In the genomic region with DNA sequence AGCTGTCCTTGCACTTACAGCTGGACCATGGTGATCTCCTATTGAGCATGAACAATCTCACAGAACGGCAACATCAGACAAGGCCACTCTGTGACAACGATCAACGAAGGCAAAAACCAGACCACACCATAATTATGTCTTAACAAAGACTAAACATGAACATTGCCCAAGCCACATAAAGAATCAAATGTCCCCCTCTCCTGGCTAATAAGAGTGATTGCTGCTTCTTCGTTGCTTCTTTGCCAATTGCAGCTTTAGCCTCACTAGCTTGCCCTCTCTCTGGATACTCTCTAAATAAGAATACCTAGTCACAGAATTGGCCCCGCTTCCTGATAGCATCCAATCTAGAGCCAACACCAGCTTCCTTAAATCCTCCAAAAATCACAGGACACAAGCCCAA, we compare ENCODE assay signal across 13 cellular contexts. TPM values are rescaled to one million over a fixed set of nuclear protein-coding genes. Genes with fewer than 3 reads are reported as not detected.
DNase-seq lines count a peak whose midpoint lies in the region; FAIRE-seq and TF ChIP-seq lines count a peak whose summit lies in the region.
"Had no signal": no experiment of that assay in that cellular context is flagged by ENCODE, and none has a peak within 500 bp of the region (broad histone marks: within the 10 kb centered on the region; RNA-seq: fewer than 3 reads in every experiment).

No MANE protein-coding gene starts in this region.

- H3K9me3 ChIP-seq in astrocyte (ENCODE audit: insufficient read depth, low read depth, low read length), result no peaks in the 10 kb centered on the region

- no peaks in the 10 kb centered on the region for H3K27me3 ChIP-seq in astrocyte (ENCODE audit: insufficient read depth, low read length)

- no peak for FAIRE-seq in astrocyte (lab: Jason Lieb, UNC)

- H3K4me2 ChIP-seq in astrocyte (ENCODE audit: low read length), result no peak overlapping the region

- H3K27me3 Mint-ChIP-seq in astrocyte (ENCODE audit: low read depth, unreplicated experiment), result no peaks in the 10 kb centered on the region
- H3K27me3 Mint-ChIP-seq: dendritic cell treated with granulocyte-macrophage colony-stimulating factor and Interleukin-4, amounts not matched to agents 40 ng/mL and 50 ng/mL, for 4 days; stimulated activated memory B cell treated with anti-CD40 and anti-IgM and Interleukin-4, amounts not matched to agents 10 μg/mL and 1 μg/mL and 100 μg/mL, for 72 hours had no signal

- intact Hi-C loops in posterior cingulate gyrus (cut with DNase I), result no loop called here

- DNase-seq in DMS53 (lab: John Stamatoyannopoulos, UW) (peak; percentile 33), DMS53 treated with DMSO at 0.1 percent for 48 hours (lab: John Stamatoyannopoulos, UW; ENCODE audit: unreplicated experiment) (no peak), HT-29 (ENCODE audit: low spot score) (peak; percentile 27), astrocyte (ENCODE audit: low read depth) (no peak), lung microvascular endothelial cell (ENCODE audit: low read depth in 2 of 2) (peak; percentile 11 to 12), D341Med (ENCODE audit: low spot score) (no peak), HPDE6-E6E7 (ENCODE audit: extremely low spot score) (no peak), posterior cingulate gyrus (no peak)
- DNase-seq: activated gamma-delta T cell treated with Interleukin-2 at 50 U/mL for 16 hours; MV-4-11; stimulated activated CD4-positive, alpha-beta T cell treated with anti-CD3 and anti-CD28 coated beads, Interleukin-12 subunit alpha, Interleukin-12 subunit beta, amount 100 ng/mL, for 4 hours had no signal

- no peaks in the 10 kb centered on the region for H3K36me3 Mint-ChIP-seq in astrocyte (ENCODE audit: low read depth, unreplicated experiment)
- H3K36me3 Mint-ChIP-seq: stimulated activated memory B cell treated with anti-CD40 and anti-IgM and Interleukin-4, amounts not matched to agents 10 μg/mL and 1 μg/mL and 100 μg/mL, for 72 hours had no signal

- H3K27ac ChIP-seq in astrocyte (ENCODE audit: low read depth, low read length), result no peak overlapping the region

- peak; percentile 23 for TF ChIP-seq CTCF in astrocyte (IDR thresholded peaks at IDR 0.05; ENCODE audit: insufficient read depth, low read depth, low read length)

- H3K79me2 ChIP-seq in astrocyte (ENCODE audit: insufficient read depth, low read length), result no peaks in the 10 kb centered on the region

- no peaks in the 10 kb centered on the region for H4K20me1 ChIP-seq in astrocyte (ENCODE audit: insufficient read depth, low read length)

- no peak overlapping the region for H3K27ac Mint-ChIP-seq in astrocyte (ENCODE audit: unreplicated experiment)
- H3K27ac Mint-ChIP-seq: dendritic cell treated with granulocyte-macrophage colony-stimulating factor and Interleukin-4, amounts not matched to agents 40 ng/mL and 50 ng/mL, for 4 days; stimulated activated memory B cell treated with anti-CD40 and anti-IgM and Interleukin-4, amounts not matched to agents 10 μg/mL and 1 μg/mL and 100 μg/mL, for 72 hours had no signal

- no peaks in the 10 kb centered on the region for H3K9me3 Mint-ChIP-seq in astrocyte (ENCODE audit: unreplicated experiment)
- H3K9me3 Mint-ChIP-seq: dendritic cell treated with granulocyte-macrophage colony-stimulating factor and Interleukin-4, amounts not matched to agents 40 ng/mL and 50 ng/mL, for 4 days; stimulated activated memory B cell treated with anti-CD40 and anti-IgM and Interleukin-4, amounts not matched to agents 10 μg/mL and 1 μg/mL and 100 μg/mL, for 72 hours had no signal

- H2AFZ ChIP-seq in astrocyte (ENCODE audit: low read depth, low read length), result no peak overlapping the region

- no peaks in the 10 kb centered on the region for H3K4me1 ChIP-seq in astrocyte (ENCODE audit: insufficient read depth, low read length)

- H3K4me3 ChIP-seq in astrocyte (ENCODE audit: insufficient read depth, low read depth, low read length), result no peak overlapping the region

- H3K36me3 ChIP-seq in astrocyte (ENCODE audit: insufficient read depth, low read length), result no peaks in the 10 kb centered on the region

- no peak overlapping the region for H3K4me3 Mint-ChIP-seq in astrocyte (ENCODE audit: unreplicated experiment)
- H3K4me3 Mint-ChIP-seq: dendritic cell treated with granulocyte-macrophage colony-stimulating factor and Interleukin-4, amounts not matched to agents 40 ng/mL and 50 ng/mL, for 4 days; stimulated activated memory B cell treated with anti-CD40 and anti-IgM and Interleukin-4, amounts not matched to agents 10 μg/mL and 1 μg/mL and 100 μg/mL, for 72 hours had no signal

- H3K4me1 Mint-ChIP-seq in astrocyte (ENCODE audit: low read depth, unreplicated experiment), result no peaks in the 10 kb centered on the region
- H3K4me1 Mint-ChIP-seq: stimulated activated memory B cell treated with anti-CD40 and anti-IgM and Interleukin-4, amounts not matched to agents 10 μg/mL and 1 μg/mL and 100 μg/mL, for 72 hours had no signal

- no peak overlapping the region for H3K9ac ChIP-seq in astrocyte (ENCODE audit: low read length)

RNA-seq across cellular contexts. Expression of gene PGRMC1, which starts 41.5 kb away (rescaled TPM):
- 169 and 172 TPM in 2 replicates for total RNA-seq in HT-29 (2014; rRNA removed; shearing (Covaris generic))
- 118 and 120 TPM in 2 replicates for total RNA-seq in astrocyte
- total RNA-seq in lung microvascular endothelial cell, result 66.0 and 81.7 TPM in 2 replicates

Comparison
In these comparisons a context has a peak if more than half of its experiments do, and no peak if none do; other contexts are left out.
1. DNase-seq: peak in DMS53 (single experiment), HT-29 (single experiment) and lung microvascular endothelial cell (2 of 2); none in DMS53 treated with DMSO at 0.1 percent for 48 hours (single experiment), astrocyte (single experiment), D341Med (single experiment), HPDE6-E6E7 (single experiment) and posterior cingulate gyrus (0 of 10).